Comparison of ENCODE assay signal across 11 cellular contexts in genomic region chr7:128076831-128077271, GRCh38. TPM values are rescaled to one million over a fixed set of nuclear protein-coding genes. Genes with fewer than 3 reads are reported as not detected.
DNase-seq lines count a peak whose midpoint lies in the region; ATAC-seq and TF ChIP-seq lines count a peak whose summit lies in the region.
"Had no signal": no experiment of that assay in that cellular context is flagged by ENCODE, and none has a peak within 500 bp of the region (broad histone marks: within the 10 kb centered on the region; RNA-seq: fewer than 3 reads in every experiment).

No MANE protein-coding gene starts in this region.

- no peak overlapping the region for H2BK120ac ChIP-seq in mesendoderm (ENCODE audit: low read depth, low read length)

- H3K23ac ChIP-seq in mesendoderm (ENCODE audit: low read length), result no peak overlapping the region

- H4K5ac ChIP-seq in mesendoderm (ENCODE audit: low read length), result no peak overlapping the region

- no CpG with 5 or more reads among the region's 6 CpGs for WGBS in mesendoderm (ENCODE audit: extremely low coverage, insufficient coverage, low lambda C conversion rate)

- intact Hi-C loops in posterior vena cava (cut with DNase I), result no loop called here

- H3K79me2 ChIP-seq in mesendoderm (ENCODE audit: control insufficient read depth, insufficient read depth, low read length), result no peaks in the 10 kb centered on the region

- H3K18ac ChIP-seq in mesendoderm (ENCODE audit: low read length), result no peak overlapping the region

- DNase-seq in G401 (ENCODE audit: low spot score) (peak; percentile 52), NCI-H2196 (lab: John Stamatoyannopoulos, UW; ENCODE audit: unreplicated experiment) (peak; percentile 65), fibroblast of pulmonary artery (ENCODE audit: low read depth) (peak; percentile 26), posterior vena cava (ENCODE audit: low spot score) (peak; percentile 87), mesendoderm (no peak), DMS53 (lab: John Stamatoyannopoulos, UW) (no peak), CD1c-positive myeloid dendritic cell (ENCODE audit: extremely low spot score) (no peak)
- DNase-seq: glutamatergic neuron had no signal

- H3K4me1 ChIP-seq in mesendoderm (ENCODE audit: control insufficient read depth, low read depth, low read length), result peaks cover 2% of the 10 kb centered on the region

- H3K9ac ChIP-seq in mesendoderm (ENCODE audit: low read length), result no peak overlapping the region

- in situ Hi-C loops in G401 (cut with HindIII; ENCODE audit: low sequenced_read_pairs), result no loop called here

- H2BK15ac ChIP-seq in mesendoderm (replicated peaks; ENCODE audit: low read depth), result no peak overlapping the region

- no peaks in the 10 kb centered on the region for H3K27me3 ChIP-seq in mesendoderm (ENCODE audit: insufficient read depth, low read length, poor library complexity)

- H2BK5ac ChIP-seq in mesendoderm (ENCODE audit: low read length), result no peak overlapping the region

- no peak overlapping the region for H3K4ac ChIP-seq in mesendoderm (ENCODE audit: low read depth, low read length)

- no peak overlapping the region for H3K4me2 ChIP-seq in mesendoderm (ENCODE audit: low read length)

- no peaks in the 10 kb centered on the region for H3K79me1 ChIP-seq in mesendoderm (ENCODE audit: low read length)

- H2AK5ac ChIP-seq in mesendoderm (ENCODE audit: low read length), result no peak overlapping the region

- peaks cover 11% of the 10 kb centered on the region for H3K36me3 ChIP-seq in mesendoderm (ENCODE audit: control insufficient read depth, insufficient read depth, low read length)

- ATAC-seq in GM18858 (IDR thresholded peaks at IDR 0.05; ENCODE audit: unreplicated experiment), result no peak
- ATAC-seq: activated T-helper 17 cell treated with anti-CD3 and anti-CD28 coated beads, Interleukin-2, amount 50 U/mL, for 72 hours had no signal

- H3K56ac ChIP-seq in mesendoderm (ENCODE audit: low read length), result no peak overlapping the region

- no peak overlapping the region for H3K27ac ChIP-seq in mesendoderm (ENCODE audit: low read depth, low read length)
- H3K27ac ChIP-seq: coronary artery had no signal

- TF ChIP-seq CTCF in fibroblast of pulmonary artery (IDR thresholded peaks at IDR 0.05; ENCODE audit: low read length, missing control alignments), result no peak

- H3K4me3 ChIP-seq in fibroblast of pulmonary artery (replicated peaks; ENCODE audit: low read depth, low read length), result no peak overlapping the region
- H3K4me3 ChIP-seq in mesendoderm (ENCODE audit: low read length), result no peak overlapping the region
- H3K4me3 ChIP-seq: coronary artery had no signal

- H4K8ac ChIP-seq in mesendoderm (ENCODE audit: low read depth, low read length), result no peak overlapping the region

RNA-seq across cellular contexts. Expression of gene LRRC4, which starts 45.6 kb away (rescaled TPM):
- total RNA-seq in G401 (2014; rRNA removed; shearing (Covaris generic)), result 0.10 and 0.12 TPM in 2 replicates
- 1 to 10 TPM; 3.4 to 7.3 TPM for total RNA-seq in posterior vena cava
- 9.9 TPM for polyA plus RNA-seq in mesendoderm (2013, experiment 1 of 2)
- polyA plus RNA-seq in mesendoderm (2013, experiment 2 of 2), result 9.6 TPM

Comparison
In these comparisons a context has a peak if more than half of its experiments do, and no peak if none do; other contexts are left out.
1. DNase-seq: peak in G401 (single experiment), NCI-H2196 (single experiment), fibroblast of pulmonary artery (single experiment) and posterior vena cava (single experiment); none in mesendoderm (single experiment), DMS53 (single experiment) and CD1c-positive myeloid dendritic cell (single experiment).